17 cellular contexts compared by ENCODE assay signal in the genomic region with DNA sequence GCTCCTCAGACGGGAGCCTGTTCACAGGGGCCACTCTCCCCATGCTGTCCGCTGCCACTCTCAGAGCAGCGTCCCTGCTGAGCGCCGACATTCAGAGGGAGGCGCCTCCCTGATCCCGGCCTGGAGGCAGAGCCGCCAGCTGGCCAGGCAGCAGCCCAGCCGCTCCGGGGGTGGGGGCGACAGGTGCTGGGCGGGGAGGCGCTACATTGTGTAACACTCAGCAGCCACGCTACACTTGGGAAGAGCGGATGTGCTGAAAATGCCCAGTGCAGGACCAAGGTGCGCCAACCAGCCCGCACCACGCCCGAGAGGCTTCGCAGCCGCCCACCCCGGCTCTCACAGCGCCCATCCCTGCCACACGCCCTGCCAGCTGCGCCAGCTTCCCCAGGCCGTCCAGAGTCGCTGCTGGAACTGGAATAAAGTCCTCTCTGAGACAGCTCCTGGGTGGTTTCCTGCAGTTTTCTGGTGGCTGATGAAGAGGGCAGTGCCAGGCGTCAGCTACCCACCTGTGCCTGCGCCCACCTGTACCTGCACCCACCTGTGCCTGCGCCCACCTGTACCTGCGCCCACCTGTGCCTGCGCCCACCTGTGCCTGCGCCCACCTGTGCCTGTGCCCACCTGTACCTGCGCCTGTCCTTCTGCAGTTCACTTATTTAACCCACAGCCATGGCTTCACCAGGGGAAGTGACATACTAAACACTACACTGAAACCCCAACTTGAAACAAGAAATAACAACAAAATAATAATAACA. TPM values are rescaled to one million over a fixed set of nuclear protein-coding genes. Genes with fewer than 3 reads are reported as not detected.
DNase-seq lines count a peak whose midpoint lies in the region; ATAC-seq, FAIRE-seq and TF ChIP-seq lines count a peak whose summit lies in the region.
"Had no signal": no experiment of that assay in that cellular context is flagged by ENCODE, and none has a peak within 500 bp of the region (broad histone marks: within the 10 kb centered on the region; RNA-seq: fewer than 3 reads in every experiment).

No MANE protein-coding gene starts in this region.

- H3K9me3 ChIP-seq in BLaER1 treated with 17β-estradiol and CSF1 and Interleukin-3, amounts not matched to agents 10 nM and 100 nM (replicated peaks in 1 of 11) = no peaks in the 10 kb centered on the region
- H3K9me3 ChIP-seq in HepG2 (ENCODE audit: low read length) = no peaks in the 10 kb centered on the region
- H3K9me3 ChIP-seq in gastroesophageal sphincter = no peaks in the 10 kb centered on the region
- H3K9me3 ChIP-seq: SJSA1, vagina had no signal

- intact Hi-C loops in HepG2 (cut with micrococcal nuclease; ENCODE audit: unreplicated experiment) = no loop called here

- H3K9ac ChIP-seq in BLaER1 treated with 17β-estradiol and CSF1 and Interleukin-3, amounts not matched to agents 10 nM and 100 nM = no peak overlapping the region
- H3K9ac ChIP-seq in HepG2 (ENCODE audit: insufficient read depth, low read depth, low read length) = no peak overlapping the region

- no peak overlapping the region for H3K27ac ChIP-seq in BLaER1 treated with 17β-estradiol and CSF1 and Interleukin-3, amounts not matched to agents 10 nM and 100 nM
- no peak overlapping the region for H3K27ac ChIP-seq in HepG2 (ENCODE audit: extremely low read length, insufficient read depth, low read length)
- no peak overlapping the region for H3K27ac ChIP-seq in gastroesophageal sphincter
- H3K27ac ChIP-seq: SJSA1, vagina had no signal

- WGBS in HepG2 (ENCODE audit: low lambda C conversion rate) = 75% methylated on average over 9 of the region's 34 CpGs
- WGBS in gastroesophageal sphincter (ENCODE audit: low coverage in 1 of 2), 2 donors = 89% methylated on average over 4 of the region's 34 CpGs; no CpG with 5 or more reads in 1 of the 2 donors

- CTCF ChIA-PET in HepG2 (lab: Yijun Ruan, JAX; ENCODE audit: low intra/inter-chr PET ratio, low total read pairs) = no interaction called here

- no peak for TF ChIP-seq POLR2A in HepG2 (IDR thresholded peaks at IDR 0.05; ENCODE audit: insufficient read depth in 1 of 2, low read depth in 2 of 2, low read length in 2 of 2)
- no peak for TF ChIP-seq POLR2A in gastroesophageal sphincter (IDR thresholded peaks at IDR 0.05)

- ATAC-seq in HepG2 (peak; percentile 47), GM19351 (IDR thresholded peaks at IDR 0.05; ENCODE audit: unreplicated experiment) (no peak), HG03159 (IDR thresholded peaks at IDR 0.05; ENCODE audit: unreplicated experiment) (no peak), gastroesophageal sphincter (no peak)
- ATAC-seq: naive thymus-derived CD4-positive, alpha-beta T cell had no signal

- no peak for TF ChIP-seq RAD21 in HepG2 (CRISPR knock-in tag; IDR thresholded peaks at IDR 0.05)

- in situ Hi-C loops in HepG2 (cut with HindIII; ENCODE audit: extremely low pct_ligation_motif_present, low pct_unique_long_range_greater_than_20kb) = no loop called here

- H2AFZ ChIP-seq in HepG2 (ENCODE audit: low read length) = no peak overlapping the region

- H3K4me2 ChIP-seq in BLaER1 treated with 17β-estradiol and CSF1 and Interleukin-3, amounts not matched to agents 10 nM and 100 nM = peak overlapping the region; percentile 22 to 82 (median 65); a peak in 20 of 22 replicates
- H3K4me2 ChIP-seq in HepG2 (ENCODE audit: low read depth, low read length) = peak overlapping the region; percentile 68

- no peak overlapping the region for H3K4me3 ChIP-seq in BLaER1 treated with 17β-estradiol and CSF1 and Interleukin-3, amounts not matched to agents 10 nM and 100 nM
- no peak overlapping the region for H3K4me3 ChIP-seq in H7 (ENCODE audit: insufficient read depth, low read depth, low read length)
- H3K4me3 ChIP-seq in HepG2 (replicated peaks in 1 of 3; ENCODE audit: insufficient read depth in 1 of 3, low read depth in 2 of 3, low read length in 3 of 3) = peak overlapping the region in 1 of 3 experiments; percentile 58; a peak in 1 of 6 replicates
- H3K4me3 ChIP-seq in gastroesophageal sphincter = no peak overlapping the region
- H3K4me3 ChIP-seq: SJSA1, vagina had no signal

- BruUV-seq in HepG2 (replicated peaks; lab: Mats Ljungman, UMichigan) = no TSS peak

- peaks cover 0 to 26% (median 0%) of the 10 kb centered on the region in 11 experiments; a peak in 9 of 22 replicates for H3K27me3 ChIP-seq in BLaER1 treated with 17β-estradiol and CSF1 and Interleukin-3, amounts not matched to agents 10 nM and 100 nM
- H3K27me3 ChIP-seq in H7 (ENCODE audit: control insufficient read depth, insufficient read depth, low read length) (no peaks in the 10 kb centered on the region), HepG2 (ENCODE audit: control insufficient read depth in 1 of 2, insufficient read depth in 2 of 2, low read length in 2 of 2) (no peaks in the 10 kb centered on the region; a peak in 2 of 5 replicates), gastroesophageal sphincter (peaks cover 31% of the 10 kb centered on the region)
- H3K27me3 ChIP-seq: vagina had no signal

- no peaks in the 10 kb centered on the region for H3K36me3 ChIP-seq in BLaER1 treated with 17β-estradiol and CSF1 and Interleukin-3, amounts not matched to agents 10 nM and 100 nM
- H3K36me3 ChIP-seq in H7 (replicated peaks; ENCODE audit: control insufficient read depth, insufficient read depth, low read length) (no peaks in the 10 kb centered on the region), HepG2 (replicated peaks in 1 of 2; ENCODE audit: control insufficient read depth in 1 of 2, insufficient read depth in 2 of 2, low read length in 2 of 2) (no peaks in the 10 kb centered on the region), gastroesophageal sphincter (no peaks in the 10 kb centered on the region)
- H3K36me3 ChIP-seq: SJSA1, vagina had no signal

- POLR2A ChIA-PET in HepG2 (lab: Yijun Ruan, JAX) = interaction anchor here (1.2 kb wide), 1 partner anchor 30 kb away, joined by 3 read pairs; no protein-coding TSS in a partner anchor

- DNase-seq in H7 = peak; percentile 87
- DNase-seq in NCI-H510A treated with DMSO at 0.1 percent for 48 hours (lab: John Stamatoyannopoulos, UW) = peak; percentile 85
- no peak for DNase-seq in HepG2 (ENCODE audit: low spot score)
- DNase-seq in CD1c-positive myeloid dendritic cell (ENCODE audit: extremely low spot score) = no peak
- DNase-seq: activated CD8-positive, alpha-beta memory T cell treated with anti-CD3 and anti-CD28 coated beads, Interleukin-2, amount 50 U/mL, for 48 hours; central memory CD4-positive, alpha-beta T cell; Kasumi-1; naive thymus-derived CD4-positive, alpha-beta T cell; stimulated activated naive CD4-positive, alpha-beta T cell treated with Interleukin-2 at 50 U/mL for 16 hours had no signal

- no peak for FAIRE-seq in HepG2 (lab: Jason Lieb, UNC)
- FAIRE-seq: G401.6, H54 had no signal

- TF ChIP-seq CTCF in HepG2 (CRISPR knock-in tag; IDR thresholded peaks at IDR 0.05) = no peak
- TF ChIP-seq CTCF in gastroesophageal sphincter (IDR thresholded peaks at IDR 0.05) = no peak

- H3K4me1 ChIP-seq in BLaER1 treated with 17β-estradiol and CSF1 and Interleukin-3, amounts not matched to agents 10 nM and 100 nM = peaks cover 0 to 74% (median 57%) of the 10 kb centered on the region in 10 experiments; a peak in 16 of 20 replicates
- H3K4me1 ChIP-seq in HepG2 (ENCODE audit: insufficient read depth, low read length) (peaks cover 29% of the 10 kb centered on the region), gastroesophageal sphincter (peaks cover 0 to 9% (median 0%) of the 10 kb centered on the region in 3 donors)
- H3K4me1 ChIP-seq: SJSA1 had no signal

- no peaks in the 10 kb centered on the region for H3K79me2 ChIP-seq in HepG2 (ENCODE audit: insufficient read depth, low read length)

- TF ChIP-seq EP300 in HepG2 (IDR thresholded peaks at IDR 0.05; ENCODE audit: low read depth in 2 of 2, low read length in 2 of 2) (no peak), HepG2 (CRISPR knock-in tag; IDR thresholded peaks at IDR 0.05; ENCODE audit: borderline replicate concordance) (no peak), gastroesophageal sphincter (IDR thresholded peaks at IDR 0.05) (no peak)

- peaks cover 0 to 56% (median 36%) of the 10 kb centered on the region in 11 experiments; a peak in 13 of 22 replicates for H4K20me1 ChIP-seq in BLaER1 treated with 17β-estradiol and CSF1 and Interleukin-3, amounts not matched to agents 10 nM and 100 nM
- H4K20me1 ChIP-seq in HepG2 (ENCODE audit: insufficient read depth, low read length) = no peaks in the 10 kb centered on the region

RNA-seq across cellular contexts. Expression of gene STK32C, which starts 25.7 kb away (rescaled TPM):
- 24.9 and 31.4 TPM in 2 replicates for total RNA-seq in H7 (2014; rRNA removed; shearing (Covaris generic))
- total RNA-seq in HepG2 (2016; rRNA removed; fragmentation: Illumina TruSeq; extraction: Trizol) (18.9 and 19.4 TPM in 2 replicates), gastroesophageal sphincter (10 to 100 TPM in 1 of 4 donors, 1 to 10 TPM in 3; 3.8 to 13.0 (median 5.1) TPM)
- total RNA-seq in HepG2 (2016; cell fraction: cytosol; rRNA removed; fragmentation: Illumina TruSeq; extraction: Trizol; ENCODE audit: low read depth) = 6.4 and 9.0 TPM in 2 replicates
- 18.5 and 19.3 TPM in 2 replicates for total RNA-seq in HepG2 (2016; cell fraction: insoluble cytoplasmic fraction; rRNA removed; fragmentation: Illumina TruSeq; extraction: Trizol)
- 13.9 and 14.9 TPM in 2 replicates for total RNA-seq in HepG2 (2016; cell fraction: membrane; rRNA removed; fragmentation: Illumina TruSeq; extraction: Trizol)
- 8.4 and 10.8 TPM in 2 replicates for total RNA-seq in HepG2 (2016; cell fraction: nucleus; rRNA removed; fragmentation: Illumina TruSeq; extraction: Trizol)
- polyA plus RNA-seq in HepG2 (2011; rRNA removed) = 9.9 and 10.9 TPM in 2 replicates
- 7.4 and 11.6 TPM in 2 replicates for polyA plus RNA-seq in HepG2 (2011; cell fraction: cytosol; rRNA removed)
- 13.7 and 17.7 TPM in 2 replicates for polyA plus RNA-seq in HepG2 (2011; cell fraction: nucleus; rRNA removed)
- polyA plus RNA-seq in HepG2 (2012) = 12.0 and 12.5 TPM in 2 replicates
- polyA plus RNA-seq in HepG2 (2016; cell fraction: cytosol; fragmentation: Illumina TruSeq; extraction: Trizol; ENCODE audit: low read depth) = 9.3 and 10.8 TPM in 2 replicates
- 19.9 and 20.6 TPM in 2 replicates for polyA plus RNA-seq in HepG2 (2016; cell fraction: insoluble cytoplasmic fraction; fragmentation: Illumina TruSeq; extraction: Trizol; ENCODE audit: low read depth)
- polyA plus RNA-seq in HepG2 (2016; cell fraction: membrane; fragmentation: Illumina TruSeq; extraction: Trizol; ENCODE audit: low read depth) = 11.2 and 12.1 TPM in 2 replicates
- 19.7 and 20.0 TPM in 2 replicates for polyA plus RNA-seq in HepG2 (2016; cell fraction: nucleus; fragmentation: Illumina TruSeq; extraction: Trizol; ENCODE audit: insufficient read depth, low read depth)
- 10.2 and 30.6 TPM in 2 replicates for polyA minus RNA-seq in HepG2 (2011; rRNA and poly(A)+ RNA removed; ENCODE audit: low replicate concordance)
- polyA minus RNA-seq in HepG2 (2011; cell fraction: cytosol; rRNA and poly(A)+ RNA removed) = 4.4 and 5.4 TPM in 2 replicates
- polyA minus RNA-seq in HepG2 (2011; cell fraction: nucleus; rRNA and poly(A)+ RNA removed) = 6.1 and 7.1 TPM in 2 replicates

RNA-seq across cellular contexts. Expression of gene LRRC27, which starts 49.9 kb away (rescaled TPM):
- 4.0 and 5.7 TPM in 2 replicates for total RNA-seq in H7 (2014; rRNA removed; shearing (Covaris generic))
- 3.9 and 4.6 TPM in 2 replicates for total RNA-seq in HepG2 (2016; rRNA removed; fragmentation: Illumina TruSeq; extraction: Trizol)
- total RNA-seq in HepG2 (2016; cell fraction: cytosol; rRNA removed; fragmentation: Illumina TruSeq; extraction: Trizol; ENCODE audit: low read depth) = 2.1 and 2.2 TPM in 2 replicates
- 3.2 and 4.3 TPM in 2 replicates for total RNA-seq in HepG2 (2016; cell fraction: insoluble cytoplasmic fraction; rRNA removed; fragmentation: Illumina TruSeq; extraction: Trizol)
- total RNA-seq in HepG2 (2016; cell fraction: membrane; rRNA removed; fragmentation: Illumina TruSeq; extraction: Trizol) = 2.1 and 2.5 TPM in 2 replicates
- 5.9 and 7.5 TPM in 2 replicates for total RNA-seq in HepG2 (2016; cell fraction: nucleus; rRNA removed; fragmentation: Illumina TruSeq; extraction: Trizol)
- polyA plus RNA-seq in HepG2 (2011; rRNA removed) = 4.2 and 4.3 TPM in 2 replicates
- 1.8 and 1.9 TPM in 2 replicates for polyA plus RNA-seq in HepG2 (2011; cell fraction: cytosol; rRNA removed)
- polyA plus RNA-seq in HepG2 (2011; cell fraction: nucleus; rRNA removed) = 14.3 and 14.5 TPM in 2 replicates
- 3.2 and 3.6 TPM in 2 replicates for polyA plus RNA-seq in HepG2 (2012)
- polyA plus RNA-seq in HepG2 (2016; cell fraction: cytosol; fragmentation: Illumina TruSeq; extraction: Trizol; ENCODE audit: low read depth) = 0.82 and 0.88 TPM in 2 replicates
- 3.6 and 4.7 TPM in 2 replicates for polyA plus RNA-seq in HepG2 (2016; cell fraction: insoluble cytoplasmic fraction; fragmentation: Illumina TruSeq; extraction: Trizol; ENCODE audit: low read depth)
- polyA plus RNA-seq in HepG2 (2016; cell fraction: membrane; fragmentation: Illumina TruSeq; extraction: Trizol; ENCODE audit: low read depth) = 2.6 and 2.7 TPM in 2 replicates
- polyA plus RNA-seq in HepG2 (2016; cell fraction: nucleus; fragmentation: Illumina TruSeq; extraction: Trizol; ENCODE audit: insufficient read depth, low read depth) = 11.7 and 14.6 TPM in 2 replicates
- 2.7 and 3.0 TPM in 2 replicates for polyA minus RNA-seq in HepG2 (2011; rRNA and poly(A)+ RNA removed; ENCODE audit: low replicate concordance)
- 0.88 and 1.4 TPM in 2 replicates for polyA minus RNA-seq in HepG2 (2011; cell fraction: cytosol; rRNA and poly(A)+ RNA removed)
- polyA minus RNA-seq in HepG2 (2011; cell fraction: nucleus; rRNA and poly(A)+ RNA removed) = 11.1 and 12.3 TPM in 2 replicates
- total RNA-seq in gastroesophageal sphincter = 1 to 10 TPM; 3.1 to 5.8 (median 4.4) TPM

Comparison
In these comparisons a context has a peak if more than half of its experiments do, and no peak if none do; other contexts are left out.
1. DNase-seq: peak in H7 (single experiment) and NCI-H510A treated with DMSO at 0.1 percent for 48 hours (single experiment); none in HepG2 (single experiment) and CD1c-positive myeloid dendritic cell (single experiment).